ENCODE assay signal across 11 cellular contexts in the genomic region with DNA sequence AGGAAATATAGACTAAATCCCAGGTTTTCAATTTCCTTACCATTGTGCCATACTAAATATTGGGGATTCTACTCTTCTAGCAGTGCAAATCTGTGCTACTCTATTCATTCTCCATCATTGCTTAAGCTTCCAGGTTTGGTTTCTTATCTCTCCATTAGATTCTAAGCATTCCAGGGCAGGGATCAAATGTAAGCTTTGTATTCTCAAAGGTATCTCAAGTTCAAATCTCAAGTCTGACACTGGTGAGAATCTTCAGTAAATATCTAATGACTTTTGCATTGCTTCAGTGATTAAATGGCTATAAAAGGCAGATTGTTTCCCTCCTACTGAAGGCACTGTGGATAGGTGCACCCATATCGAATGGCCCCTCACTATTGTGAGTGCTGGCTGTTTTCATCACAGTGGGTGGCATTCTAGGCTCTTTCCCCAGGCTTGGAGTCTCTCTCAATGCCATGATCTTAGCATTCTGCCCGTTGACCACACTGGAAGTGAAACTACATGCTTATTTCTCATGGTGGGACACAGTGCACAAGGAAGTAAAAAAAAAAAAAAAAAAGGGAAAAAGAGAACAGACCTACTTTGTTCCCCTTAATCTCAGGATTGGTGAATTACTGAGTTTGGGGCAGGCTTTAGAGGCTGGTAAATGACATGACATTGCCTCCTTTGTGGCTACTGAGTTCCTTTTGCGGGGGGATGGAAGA. TPM values are rescaled to one million over a fixed set of nuclear protein-coding genes. Genes with fewer than 3 reads are reported as not detected.
DNase-seq lines count a peak whose midpoint lies in the region; ATAC-seq, FAIRE-seq and TF ChIP-seq lines count a peak whose summit lies in the region.
"Had no signal": no experiment of that assay in that cellular context is flagged by ENCODE, and none has a peak within 500 bp of the region (broad histone marks: within the 10 kb centered on the region; RNA-seq: fewer than 3 reads in every experiment).

No MANE protein-coding gene starts in this region.

- H3K4me3 ChIP-seq in BLaER1 treated with 17β-estradiol and CSF1 and Interleukin-3, amounts not matched to agents 10 nM and 100 nM = no peak overlapping the region
- H3K4me3 ChIP-seq in SJSA1 (no peak overlapping the region), kidney (ENCODE audit: low read length in 2 of 2) (no peak overlapping the region)

- H3K36me3 ChIP-seq in BLaER1 treated with 17β-estradiol and CSF1 and Interleukin-3, amounts not matched to agents 10 nM and 100 nM = no peaks in the 10 kb centered on the region
- H3K36me3 ChIP-seq in SJSA1 (no peaks in the 10 kb centered on the region), kidney (ENCODE audit: control insufficient read depth in 1 of 2, insufficient read depth in 2 of 2, low read length in 2 of 2) (no peaks in the 10 kb centered on the region)

- no peaks in the 10 kb centered on the region for H3K27me3 ChIP-seq in BLaER1 treated with 17β-estradiol and CSF1 and Interleukin-3, amounts not matched to agents 10 nM and 100 nM
- no peaks in the 10 kb centered on the region for H3K27me3 ChIP-seq in SJSA1 (replicated peaks)

- H3K9me3 ChIP-seq in BLaER1 treated with 17β-estradiol and CSF1 and Interleukin-3, amounts not matched to agents 10 nM and 100 nM (replicated peaks in 1 of 11) = no peaks in the 10 kb centered on the region; a peak in 3 of 22 replicates
- H3K9me3 ChIP-seq in SJSA1 (replicated peaks) (no peaks in the 10 kb centered on the region), kidney (ENCODE audit: control insufficient read depth in 1 of 2, low read length in 2 of 2) (no peaks in the 10 kb centered on the region)

- H3K27ac ChIP-seq in BLaER1 treated with 17β-estradiol and CSF1 and Interleukin-3, amounts not matched to agents 10 nM and 100 nM = peak overlapping the region in 9 of 11 experiments; percentile 10 to 96 (median 91); a peak in 16 of 22 replicates
- H3K27ac ChIP-seq in SJSA1 = peak overlapping the region; percentile 56
- H3K27ac ChIP-seq in kidney (ENCODE audit: low read depth in 2 of 2, low read length in 2 of 2) = no peak overlapping the region

- no peaks in the 10 kb centered on the region for H3K36me3 Mint-ChIP-seq in activated naive CD4-positive, alpha-beta T cell treated with anti-CD3 and anti-CD28 coated beads for 36 hours (ENCODE audit: low read depth)

- H3K9ac ChIP-seq in BLaER1 treated with 17β-estradiol and CSF1 and Interleukin-3, amounts not matched to agents 10 nM and 100 nM = peak overlapping the region in 5 of 11 experiments; percentile 49 to 77 (median 58); a peak in 10 of 22 replicates
- H3K9ac ChIP-seq in kidney (ENCODE audit: low read length in 2 of 2) = no peak overlapping the region

- H3K27ac Mint-ChIP-seq in activated naive CD4-positive, alpha-beta T cell treated with anti-CD3 and anti-CD28 coated beads for 36 hours = no peak overlapping the region

- H3K4me1 Mint-ChIP-seq in activated naive CD4-positive, alpha-beta T cell treated with anti-CD3 and anti-CD28 coated beads for 36 hours (ENCODE audit: low read depth) = peaks cover 59% of the 10 kb centered on the region

- H3K9me3 Mint-ChIP-seq in activated naive CD4-positive, alpha-beta T cell treated with anti-CD3 and anti-CD28 coated beads for 36 hours = no peaks in the 10 kb centered on the region
- H3K9me3 Mint-ChIP-seq: CD8-positive, alpha-beta memory T cell had no signal

- H3K4me3 Mint-ChIP-seq in activated naive CD4-positive, alpha-beta T cell treated with anti-CD3 and anti-CD28 coated beads for 36 hours = no peak overlapping the region

- intact Hi-C loops in kidney (cut with DNase I) = no loop called here
- intact Hi-C loops in activated naive CD4-positive, alpha-beta T cell treated with anti-CD3 and anti-CD28 coated beads for 36 hours (cut with micrococcal nuclease) = no loop called here

- TF ChIP-seq CTCF in kidney (IDR thresholded peaks at IDR 0.05; ENCODE audit: borderline replicate concordance, extremely low read depth, insufficient read depth) = no peak

- no peaks in the 10 kb centered on the region for H4K20me1 ChIP-seq in BLaER1 treated with 17β-estradiol and CSF1 and Interleukin-3, amounts not matched to agents 10 nM and 100 nM

- no peak for ATAC-seq in GM18861 (IDR thresholded peaks at IDR 0.05; ENCODE audit: unreplicated experiment)

- peak overlapping the region in 10 of 11 experiments; percentile 13 to 89 (median 82); a peak in 19 of 22 replicates for H3K4me2 ChIP-seq in BLaER1 treated with 17β-estradiol and CSF1 and Interleukin-3, amounts not matched to agents 10 nM and 100 nM

- TF ChIP-seq POLR2A in GM12891 (IDR thresholded peaks at IDR 0.05; ENCODE audit: low read depth, low read length) = no peak

- DNase-seq in GM12891 (ENCODE audit: insufficient read length, low spot score) = no peak
- DNase-seq in SJSA1 (ENCODE audit: low read depth in 1 of 2, low spot score in 2 of 2) = peak in 1 of 2 experiments; percentile 56
- DNase-seq in medulla oblongata (ENCODE audit: extremely low spot score) = peak; percentile 58
- no peak for DNase-seq in kidney
- no peak for DNase-seq in NCI-H2171 (lab: John Stamatoyannopoulos, UW)
- DNase-seq in activated naive CD4-positive, alpha-beta T cell treated with anti-CD3 and anti-CD28 coated beads for 36 hours = no peak
- DNase-seq: CD8-positive, alpha-beta memory T cell; NCI-H1092 treated with DMSO at 0.1 percent for 48 hours had no signal

- CTCF ChIA-PET in activated naive CD4-positive, alpha-beta T cell treated with anti-CD3 and anti-CD28 coated beads for 36 hours (lab: Charles Lee) = no interaction called here

- H3K4me1 ChIP-seq in BLaER1 treated with 17β-estradiol and CSF1 and Interleukin-3, amounts not matched to agents 10 nM and 100 nM = peaks cover 20 to 86% (median 49%) of the 10 kb centered on the region in 10 experiments
- H3K4me1 ChIP-seq in SJSA1 (replicated peaks) (peaks cover 36% of the 10 kb centered on the region), kidney (ENCODE audit: control insufficient read depth in 1 of 2, insufficient read depth in 1 of 2, low read depth in 1 of 2, low read length in 2 of 2) (no peaks in the 10 kb centered on the region)

- no peaks in the 10 kb centered on the region for H3K27me3 Mint-ChIP-seq in activated naive CD4-positive, alpha-beta T cell treated with anti-CD3 and anti-CD28 coated beads for 36 hours (ENCODE audit: low read depth)

- peak; percentile 90 for FAIRE-seq in GM12891 (lab: Jason Lieb, UNC)
- FAIRE-seq in kidney (lab: Jason Lieb, UNC) = no peak

TF ChIP-seq in GM12891, 5 proteins besides CTCF, POLR2A, EP300 and RAD21:
- TF ChIP-seq PAX5 (IDR thresholded peaks at IDR 0.05; ENCODE audit: insufficient read depth, low read length, severe bottlenecking) (no peak), POU2F2 (IDR thresholded peaks at IDR 0.05; ENCODE audit: low read depth, low read length) (no peak), POLR2AphosphoS5 (IDR thresholded peaks at IDR 0.05; ENCODE audit: low read depth, low read length) (no peak), TAF1 (IDR thresholded peaks at IDR 0.05; ENCODE audit: low read depth, low read length) (no peak), SPI1 (IDR thresholded peaks at IDR 0.05; ENCODE audit: low read depth, low read length) (no peak)

RNA-seq across cellular contexts. Expression of a gene that starts 28.7 kb away (rescaled TPM):
- not detected for polyA plus RNA-seq in GM12891 (2012; ENCODE audit: low read depth, missing spikeins)
- total RNA-seq in SJSA1 (2014; rRNA removed; shearing (Covaris generic)) = not detected in 2 replicates
- total RNA-seq in kidney = not detected
- polyA plus RNA-seq in kidney (ENCODE audit: insufficient read depth, low read depth, low replicate concordance) = not detected
- not detected for total RNA-seq in activated naive CD4-positive, alpha-beta T cell treated with anti-CD3 and anti-CD28 coated beads for 36 hours
- total RNA-seq: CD8-positive, alpha-beta memory T cell; NCI-H460 had no signal
- polyA plus RNA-seq: CD8-positive, alpha-beta memory T cell had no signal

RNA-seq across cellular contexts. Expression of a gene that starts 40.8 kb away (rescaled TPM):
- polyA plus RNA-seq in GM12891 (2012; ENCODE audit: low read depth, missing spikeins) = 22,419 TPM
- total RNA-seq in SJSA1 (2014; rRNA removed; shearing (Covaris generic)) = 4,755 and 8,566 TPM in 2 replicates
- total RNA-seq in kidney = 2,421 TPM
- 3,432 TPM for polyA plus RNA-seq in kidney (ENCODE audit: insufficient read depth, low read depth, low replicate concordance)
- total RNA-seq in activated naive CD4-positive, alpha-beta T cell treated with anti-CD3 and anti-CD28 coated beads for 36 hours = 1,000 to 10,000 TPM; 5,535 to 5,691 TPM

Comparison
In these comparisons a context has a peak if more than half of its experiments do, and no peak if none do; other contexts are left out.
1. H3K27ac ChIP-seq: peak in BLaER1 treated with 17β-estradiol and CSF1 and Interleukin-3, amounts not matched to agents 10 nM and 100 nM (9 of 11) and SJSA1 (single experiment); none in kidney (0 of 2).